8 cellular contexts compared by ENCODE assay signal in genomic region chr3:14203521-14204079, GRCh38. TPM values are rescaled to one million over a fixed set of nuclear protein-coding genes. Genes with fewer than 3 reads are reported as not detected.
DNase-seq lines count a peak whose midpoint lies in the region; ATAC-seq and TF ChIP-seq lines count a peak whose summit lies in the region.

No MANE protein-coding gene starts in this region.

- peak; percentile 35 for DNase-seq in DMS153 (lab: John Stamatoyannopoulos, UW)
- DNase-seq in HFF-Myc (ENCODE audit: extremely low read depth, low read depth), result peak; percentile 85
- peak; percentile 36 for DNase-seq in NCI-H526 treated with DMSO at 0.1 percent for 48 hours (lab: John Stamatoyannopoulos, UW)
- DNase-seq in activated CD4-positive, alpha-beta T cell treated with anti-CD3 and anti-CD28 coated beads, Interleukin-2, amount 50 U/mL, for 1 hour, result peak; percentile 30
- DNase-seq in epidermal melanocyte (ENCODE audit: insufficient read length, low spot score), result peak; percentile 89
- DNase-seq in middle frontal gyrus (ENCODE audit: extremely low spot score, low spot score), result peak; percentile 60
- peak in 1 of 2 donors; percentile 74 for DNase-seq in suprapubic skin (ENCODE audit: low spot score in 2 of 2)

- H3K9me3 ChIP-seq in suprapubic skin, result no peaks in the 10 kb centered on the region

- 44% methylated on average over 9 of the region's 10 CpGs for WGBS in suprapubic skin

- H3K4me1 ChIP-seq in suprapubic skin, result peaks cover 68% of the 10 kb centered on the region

- H3K4me3 ChIP-seq in HFF-Myc (replicated peaks; ENCODE audit: low read depth, low read length) (no peak overlapping the region), suprapubic skin (no peak overlapping the region)

- no peaks in the 10 kb centered on the region for H3K27me3 ChIP-seq in suprapubic skin

- peak overlapping the region; percentile 34 for H3K27ac ChIP-seq in suprapubic skin

- TF ChIP-seq CTCF in HFF-Myc (IDR thresholded peaks at IDR 0.05; ENCODE audit: low read depth, low read length, missing control alignments), result peak; percentile 86
- TF ChIP-seq CTCF in suprapubic skin (IDR thresholded peaks at IDR 0.05), result peak; percentile 74 to 80

- peaks cover 9% of the 10 kb centered on the region for H3K36me3 ChIP-seq in suprapubic skin

- no peak for ATAC-seq in HG02973 (IDR thresholded peaks at IDR 0.05; ENCODE audit: unreplicated experiment)

- no peak for TF ChIP-seq EP300 in suprapubic skin (IDR thresholded peaks at IDR 0.05)

- TF ChIP-seq POLR2A in suprapubic skin (IDR thresholded peaks at IDR 0.05), result no peak

RNA-seq across cellular contexts. Expression of gene LSM3, which starts 25.0 kb away (rescaled TPM):
- 10 to 100 TPM in 1 of 4 donors, 1 to 10 TPM in 3; 5.5 to 10.7 (median 8.9) TPM for total RNA-seq in suprapubic skin

RNA-seq across cellular contexts. Expression of gene XPC, which starts 25.2 kb away (rescaled TPM):
- total RNA-seq in suprapubic skin, result 100 to 1,000 TPM in 1 of 4 donors, 10 to 100 TPM in 3; 49.7 to 176 (median 66.4) TPM
